Comparison of ENCODE assay signal across 8 cellular contexts in genomic region chr12:98456583-98457573, GRCh38. TPM values are rescaled to one million over a fixed set of nuclear protein-coding genes. Genes with fewer than 3 reads are reported as not detected.
A peak's percentile ranks its signal among the peaks of the same experiment; 100 is the strongest.
DNase-seq lines count a peak whose midpoint lies in the region; ATAC-seq and TF ChIP-seq lines count a peak whose summit lies in the region.

No MANE protein-coding gene starts in this region.

- peak overlapping the region; percentile 45 for H3K4me3 Mint-ChIP-seq in activated B cell treated with CpG ODN at 0.5 μM for 24 hours

- no peak for TF ChIP-seq POLR2A in upper lobe of left lung (IDR thresholded peaks at IDR 0.05)

- H3K9me3 ChIP-seq in upper lobe of left lung, result no peaks in the 10 kb centered on the region

- peak overlapping the region in 3 of 4 donors; percentile 38 to 53 (median 52) for H3K4me3 ChIP-seq in upper lobe of left lung

- peaks cover 6 to 9% (median 7%) of the 10 kb centered on the region in 4 donors for H3K4me1 ChIP-seq in upper lobe of left lung

- TF ChIP-seq CTCF in activated B cell treated with CpG ODN at 0.5 μM for 24 hours (IDR thresholded peaks at IDR 0.05) (no peak), upper lobe of left lung (IDR thresholded peaks at IDR 0.05) (no peak)

- no peaks in the 10 kb centered on the region for H3K36me3 Mint-ChIP-seq in activated B cell treated with CpG ODN at 0.5 μM for 24 hours (ENCODE audit: low read depth)

- H3K27ac ChIP-seq in upper lobe of left lung, result peak overlapping the region in 1 of 4 donors; percentile 52

- H3K36me3 ChIP-seq in upper lobe of left lung, result no peaks in the 10 kb centered on the region

- POLR2A ChIA-PET in activated B cell treated with CpG ODN at 0.5 μM for 24 hours (lab: Charles Lee), result interaction anchor here (0.6 kb wide), 1 partner anchor 31 kb away, joined by 7 read pairs; no protein-coding TSS in a partner anchor

- intact Hi-C loops in activated B cell treated with CpG ODN at 0.5 μM for 24 hours (cut with micrococcal nuclease), result no loop called here

- peak; percentile 88 for DNase-seq in DMS53 (lab: John Stamatoyannopoulos, UW)
- no peak for DNase-seq in activated B cell treated with CpG ODN at 0.5 μM for 24 hours
- peak; percentile 71 for DNase-seq in myocyte (ENCODE audit: low read depth)
- DNase-seq in upper lobe of left lung, result peak; percentile 49 to 92
- DNase-seq in central memory CD4-positive, alpha-beta T cell, result no peak
- DNase-seq in NCI-H1105 (lab: John Stamatoyannopoulos, UW), result no peak

- no peak overlapping the region for H3K27ac Mint-ChIP-seq in activated B cell treated with CpG ODN at 0.5 μM for 24 hours

- H3K4me1 Mint-ChIP-seq in activated B cell treated with CpG ODN at 0.5 μM for 24 hours, result peaks cover 4% of the 10 kb centered on the region

- ATAC-seq in HG02885 (IDR thresholded peaks at IDR 0.05; ENCODE audit: poor library complexity, unreplicated experiment), result peak; percentile 66
- peak; percentile 42 for ATAC-seq in activated B cell treated with CpG ODN at 0.5 μM for 24 hours (ENCODE audit: low read depth)
- peak; percentile 48 for ATAC-seq in esophagus mucosa
- ATAC-seq in upper lobe of left lung (ENCODE audit: low FRiP score in 2 of 2), result peak; percentile 78 to 95

- no peak for TF ChIP-seq EP300 in upper lobe of left lung (IDR thresholded peaks at IDR 0.05)

- 34 to 41% methylated on average over 17 to 20 of the region's 49 CpGs for WGBS in upper lobe of left lung, 2 donors

- H3K27me3 ChIP-seq in upper lobe of left lung, result peaks cover 0 to 4% (median 2%) of the 10 kb centered on the region in 4 donors

- CTCF ChIA-PET in activated B cell treated with CpG ODN at 0.5 μM for 24 hours (lab: Charles Lee), result no interaction called here

- peaks cover 27% of the 10 kb centered on the region for H3K27me3 Mint-ChIP-seq in activated B cell treated with CpG ODN at 0.5 μM for 24 hours

- H3K9me3 Mint-ChIP-seq in activated B cell treated with CpG ODN at 0.5 μM for 24 hours, result no peaks in the 10 kb centered on the region

RNA-seq across cellular contexts. Expression of gene TMPO, which starts 58.5 kb away (rescaled TPM):
- 115 and 116 TPM in 2 replicates for total RNA-seq in activated B cell treated with CpG ODN at 0.5 μM for 24 hours
- total RNA-seq in esophagus mucosa, result 55.0 TPM
- total RNA-seq in myocyte, result 32.4 and 35.8 TPM in 2 replicates
- polyA plus RNA-seq in myocyte (2012), result 8.6 TPM
- total RNA-seq in upper lobe of left lung, result 100 to 1,000 TPM in 2 of 6 donors, 10 to 100 TPM in 4; 40.0 to 124 (median 67.4) TPM

Comparison
In these comparisons a context has a peak if more than half of its experiments do, and no peak if none do; other contexts are left out.
1. DNase-seq: peak in DMS53 (single experiment), myocyte (single experiment) and upper lobe of left lung (2 of 2); none in activated B cell treated with CpG ODN at 0.5 μM for 24 hours (single experiment), central memory CD4-positive, alpha-beta T cell (single experiment) and NCI-H1105 (single experiment).
2. Peak in every context shown above with its lines, with median percentiles within 50 percentile points of each other: ATAC-seq.